Comparison of ENCODE assay signal across 30 cellular contexts in genomic region chr2:1872602-1873183, GRCh38.
"Had no signal": no experiment of that assay in that cellular context is flagged by ENCODE, and none has a peak within 500 bp of the region (broad histone marks: within the 10 kb centered on the region; RNA-seq: fewer than 3 reads in every experiment).

No MANE protein-coding gene starts in this region.

- H3K27me3 ChIP-seq: adrenal gland, body of pancreas, colonic mucosa had no signal

- H3K4me1 Mint-ChIP-seq: activated B cell treated with CpG ODN at 0.5 μM for 24 hours; activated naive CD4-positive, alpha-beta T cell treated with anti-CD3 and anti-CD28 coated beads, Interleukin-2, amount 50 U/mL, for 24 hours; activated naive CD8-positive, alpha-beta T cell treated with anti-CD3 and anti-CD28 coated beads for 36 hours; activated naive CD8-positive, alpha-beta T cell treated with anti-CD3 and anti-CD28 coated beads, Interleukin-2, amount 50 U/mL, for 24 hours; T-helper 17 cell had no signal

- H3K36me3 ChIP-seq: adrenal gland, colonic mucosa, WERI-Rb-1 had no signal

- FAIRE-seq: frontal cortex had no signal

- ATAC-seq: activated CD4-positive, CD25-positive, alpha-beta regulatory T cell treated with anti-CD3 and anti-CD28 coated beads, Interleukin-2, amount 50 U/mL, for 24 hours; activated CD8-positive, alpha-beta T cell treated with anti-CD3 and anti-CD28 coated beads for 36 hours; activated naive CD8-positive, alpha-beta T cell treated with anti-CD3 and anti-CD28 coated beads, Interleukin-2, amount 50 U/mL, for 24 hours; activated T-cell treated with anti-CD3 and anti-CD28 coated beads, Interleukin-2, amount 50 U/mL, for 4 hours; body of pancreas; esophagus mucosa; T-helper 17 cell had no signal

- H3K27ac Mint-ChIP-seq: activated B cell treated with CpG ODN at 0.5 μM for 24 hours; activated CD8-positive, alpha-beta T cell treated with anti-CD3 and anti-CD28 coated beads for 36 hours; activated naive CD4-positive, alpha-beta T cell treated with anti-CD3 and anti-CD28 coated beads for 36 hours; activated naive CD4-positive, alpha-beta T cell treated with anti-CD3 and anti-CD28 coated beads, Interleukin-2, amount 50 U/mL, for 24 hours; activated naive CD8-positive, alpha-beta T cell treated with anti-CD3 and anti-CD28 coated beads for 36 hours; activated naive CD8-positive, alpha-beta T cell treated with anti-CD3 and anti-CD28 coated beads, Interleukin-2, amount 50 U/mL, for 24 hours; activated T-helper 2 cell treated with anti-CD3 and anti-CD28 coated beads, Interferon-gamma antibody, Interleukin-2, Interleukin-4, amounts not matched to agents 10 μg/mL and 5 μg/mL and 100 μg/mL, durations not matched to agents 14 hours and 24 hours and 36 hours; T-helper 17 cell; T-helper 2 cell treated with Interferon-gamma antibody and Interleukin-4, amounts not matched to agents 5 μg/mL and 100 μg/mL, for 36 hours had no signal

- DNase-seq: activated B cell treated with CpG ODN at 0.5 μM for 24 hours; activated CD4-positive, alpha-beta T cell treated with anti-CD3 and anti-CD28 coated beads for 48 hours; activated CD4-positive, alpha-beta T cell treated with anti-CD3 and anti-CD28 coated beads, Interleukin-2, amount 50 U/mL, for 1 hour; activated CD4-positive, alpha-beta T cell treated with anti-CD3 and anti-CD28 coated beads, Interleukin-2, amount 50 U/mL, for 48 hours; activated CD8-positive, alpha-beta memory T cell treated with anti-CD3 and anti-CD28 coated beads for 24 hours; activated CD8-positive, alpha-beta T cell treated with anti-CD3 and anti-CD28 coated beads for 36 hours; activated effector memory CD4-positive, alpha-beta T cell treated with anti-CD3 and anti-CD28 coated beads, Interleukin-2, amount 50 U/mL, for 16 hours; activated naive CD4-positive, alpha-beta T cell treated with anti-CD3 and anti-CD28 coated beads for 36 hours; activated naive CD8-positive, alpha-beta T cell treated with anti-CD3 and anti-CD28 coated beads for 36 hours; activated naive CD8-positive, alpha-beta T cell treated with anti-CD3 and anti-CD28 coated beads, Interleukin-2, amount 50 U/mL, for 24 hours; activated T-cell treated with anti-CD3 and anti-CD28 coated beads, Interleukin-2, amount 50 U/mL, for 4 hours; amygdala; aorta; body of pancreas; central memory CD4-positive, alpha-beta T cell; cerebellar nuclear complex; colonic mucosa; effector CD8-positive, alpha-beta T cell; foreskin fibroblast; T-helper 1 cell; T-helper 17 cell; T1000; WERI-Rb-1 had no signal

- H3K36me3 Mint-ChIP-seq: activated naive CD4-positive, alpha-beta T cell treated with anti-CD3 and anti-CD28 coated beads, Interleukin-2, amount 50 U/mL, for 24 hours; activated naive CD8-positive, alpha-beta T cell treated with anti-CD3 and anti-CD28 coated beads for 36 hours had no signal

- H3K4me1 ChIP-seq: adrenal gland, body of pancreas, colonic mucosa had no signal

- H3K4me3 ChIP-seq: adrenal gland, body of pancreas, colonic mucosa had no signal

- H3K4me3 Mint-ChIP-seq: activated B cell treated with CpG ODN at 0.5 μM for 24 hours; activated CD8-positive, alpha-beta T cell treated with anti-CD3 and anti-CD28 coated beads for 36 hours; activated naive CD4-positive, alpha-beta T cell treated with anti-CD3 and anti-CD28 coated beads for 36 hours; activated naive CD4-positive, alpha-beta T cell treated with anti-CD3 and anti-CD28 coated beads, Interleukin-2, amount 50 U/mL, for 24 hours; activated naive CD8-positive, alpha-beta T cell treated with anti-CD3 and anti-CD28 coated beads for 36 hours; activated naive CD8-positive, alpha-beta T cell treated with anti-CD3 and anti-CD28 coated beads, Interleukin-2, amount 50 U/mL, for 24 hours; activated T-cell treated with anti-CD3 and anti-CD28 coated beads, Interleukin-2, amount 50 U/mL, for 4 hours; T-helper 17 cell; T-helper 2 cell treated with Interferon-gamma antibody and Interleukin-4, amounts not matched to agents 5 μg/mL and 100 μg/mL, for 36 hours had no signal

- H3K27ac ChIP-seq: adrenal gland, body of pancreas, colonic mucosa, WERI-Rb-1 had no signal

- H3K9me3 Mint-ChIP-seq: activated B cell treated with CpG ODN at 0.5 μM for 24 hours; activated CD8-positive, alpha-beta T cell treated with anti-CD3 and anti-CD28 coated beads for 36 hours; activated naive CD4-positive, alpha-beta T cell treated with anti-CD3 and anti-CD28 coated beads for 36 hours; activated naive CD4-positive, alpha-beta T cell treated with anti-CD3 and anti-CD28 coated beads, Interleukin-2, amount 50 U/mL, for 24 hours; activated naive CD8-positive, alpha-beta T cell treated with anti-CD3 and anti-CD28 coated beads for 36 hours; activated naive CD8-positive, alpha-beta T cell treated with anti-CD3 and anti-CD28 coated beads, Interleukin-2, amount 50 U/mL, for 24 hours; activated T-cell treated with anti-CD3 and anti-CD28 coated beads, Interleukin-2, amount 50 U/mL, for 4 hours; activated T-helper 2 cell treated with anti-CD3 and anti-CD28 coated beads, Interferon-gamma antibody, Interleukin-2, Interleukin-4, amounts not matched to agents 10 μg/mL and 5 μg/mL and 100 μg/mL, durations not matched to agents 14 hours and 24 hours and 36 hours; T-helper 2 cell treated with Interferon-gamma antibody and Interleukin-4, amounts not matched to agents 5 μg/mL and 100 μg/mL, for 36 hours had no signal

- H3K9me3 ChIP-seq: adrenal gland, body of pancreas, colonic mucosa had no signal
